8 cellular contexts compared by ENCODE assay signal in genomic region chr1:9181176-9181906, GRCh38. TPM values are rescaled to one million over a fixed set of nuclear protein-coding genes. Genes with fewer than 3 reads are reported as not detected.
DNase-seq lines count a peak whose midpoint lies in the region; ATAC-seq and TF ChIP-seq lines count a peak whose summit lies in the region.

No MANE protein-coding gene starts in this region.

- peak overlapping the region; percentile 96 for H3K4me3 Mint-ChIP-seq in activated naive CD8-positive, alpha-beta T cell treated with anti-CD3 and anti-CD28 coated beads, Interleukin-2, amount 10 ng/mL, durations not matched to agents 7 days and 5 days

- ATAC-seq in HG02870 (IDR thresholded peaks at IDR 0.05; ENCODE audit: unreplicated experiment) (peak; percentile 38), SK-N-SH treated with all-trans-retinoic acid at 6 μM for 48 hours (peak; percentile 81), left cardiac atrium (peak; percentile 71 to 75), HG02759 (IDR thresholded peaks at IDR 0.05; ENCODE audit: unreplicated experiment) (no peak)
- peak; percentile 63 for ATAC-seq in activated naive CD8-positive, alpha-beta T cell treated with anti-CD3 and anti-CD28 coated beads, Interleukin-2, amount 10 ng/mL, durations not matched to agents 7 days and 5 days (ENCODE audit: low read depth)

- intact Hi-C loops in left cardiac atrium (cut with DNase I), result no loop called here
- intact Hi-C loops in prostate gland (cut with DNase I), result loop anchor here (10.0 kb wide), 1 partner anchor 267 kb away; no protein-coding TSS in a partner anchor
- intact Hi-C loops in vagina (cut with DNase I), result no loop called here

- H3K27ac ChIP-seq in prostate gland (peak overlapping the region; percentile 53 to 67), vagina (peak overlapping the region; percentile 74)

- peaks cover 11% of the 10 kb centered on the region for H3K36me3 Mint-ChIP-seq in activated naive CD8-positive, alpha-beta T cell treated with anti-CD3 and anti-CD28 coated beads, Interleukin-2, amount 10 ng/mL, durations not matched to agents 7 days and 5 days

- WGBS in prostate gland, result 22% methylated on average over 19 of the region's 19 CpGs

- POLR2A ChIA-PET in activated naive CD8-positive, alpha-beta T cell treated with anti-CD3 and anti-CD28 coated beads, Interleukin-2, amount 10 ng/mL, durations not matched to agents 7 days and 5 days (lab: Charles Lee), result no interaction called here

- DNase-seq in Daoy (ENCODE audit: low read depth) (peak; percentile 55), left cardiac atrium (peak; percentile 76), prostate gland (ENCODE audit: low spot score) (no peak), vagina (ENCODE audit: extremely low spot score in 2 of 2) (no peak)
- peak; percentile 89 for DNase-seq in activated naive CD8-positive, alpha-beta T cell treated with anti-CD3 and anti-CD28 coated beads, Interleukin-2, amount 10 ng/mL, durations not matched to agents 7 days and 5 days

- peaks cover 12% of the 10 kb centered on the region for H3K27me3 Mint-ChIP-seq in activated naive CD8-positive, alpha-beta T cell treated with anti-CD3 and anti-CD28 coated beads, Interleukin-2, amount 10 ng/mL, durations not matched to agents 7 days and 5 days

- H3K27me3 ChIP-seq in prostate gland (replicated peaks; ENCODE audit: insufficient read depth), result no peaks in the 10 kb centered on the region
- no peaks in the 10 kb centered on the region for H3K27me3 ChIP-seq in vagina

- peak overlapping the region; percentile 85 for H3K27ac Mint-ChIP-seq in activated naive CD8-positive, alpha-beta T cell treated with anti-CD3 and anti-CD28 coated beads, Interleukin-2, amount 10 ng/mL, durations not matched to agents 7 days and 5 days

- H3K4me1 Mint-ChIP-seq in activated naive CD8-positive, alpha-beta T cell treated with anti-CD3 and anti-CD28 coated beads, Interleukin-2, amount 10 ng/mL, durations not matched to agents 7 days and 5 days, result peaks cover 24% of the 10 kb centered on the region

- H3K4me1 ChIP-seq in prostate gland (replicated peaks) (no peaks in the 10 kb centered on the region), vagina (peaks cover 30% of the 10 kb centered on the region)

- TF ChIP-seq CTCF in prostate gland (IDR thresholded peaks at IDR 0.05), result peak; percentile 74 to 85 (median 80)
- peak; percentile 73 to 92 (median 86) for TF ChIP-seq CTCF in vagina (IDR thresholded peaks at IDR 0.05)

- H3K4me3 ChIP-seq in prostate gland, result peak overlapping the region; percentile 48 to 74
- peak overlapping the region; percentile 71 to 72 for H3K4me3 ChIP-seq in vagina

- H3K9me3 ChIP-seq in prostate gland (no peaks in the 10 kb centered on the region), vagina (no peaks in the 10 kb centered on the region)

- H3K9me3 Mint-ChIP-seq in activated naive CD8-positive, alpha-beta T cell treated with anti-CD3 and anti-CD28 coated beads, Interleukin-2, amount 10 ng/mL, durations not matched to agents 7 days and 5 days, result no peaks in the 10 kb centered on the region

- TF ChIP-seq POLR2A in prostate gland (IDR thresholded peaks at IDR 0.05) (no peak), vagina (IDR thresholded peaks at IDR 0.05) (no peak)

- H3K36me3 ChIP-seq in prostate gland, result no peaks in the 10 kb centered on the region
- no peaks in the 10 kb centered on the region for H3K36me3 ChIP-seq in vagina

TF ChIP-seq in SK-N-SH treated with all-trans-retinoic acid at 6 μM for 48 hours, 23 proteins besides CTCF, POLR2A, EP300 and RAD21 (continues in another document):
- no peak for TF ChIP-seq GLIS3 (CRISPR knock-in tag; IDR thresholded peaks at IDR 0.05)
- TF ChIP-seq ZNF70 (CRISPR knock-in tag; IDR thresholded peaks at IDR 0.05), result no peak
- no peak for TF ChIP-seq ZC3H10 (CRISPR knock-in tag; IDR thresholded peaks at IDR 0.05)
- no peak for TF ChIP-seq CSRNP3 (CRISPR knock-in tag; IDR thresholded peaks at IDR 0.05)
- TF ChIP-seq, protein P1, sequence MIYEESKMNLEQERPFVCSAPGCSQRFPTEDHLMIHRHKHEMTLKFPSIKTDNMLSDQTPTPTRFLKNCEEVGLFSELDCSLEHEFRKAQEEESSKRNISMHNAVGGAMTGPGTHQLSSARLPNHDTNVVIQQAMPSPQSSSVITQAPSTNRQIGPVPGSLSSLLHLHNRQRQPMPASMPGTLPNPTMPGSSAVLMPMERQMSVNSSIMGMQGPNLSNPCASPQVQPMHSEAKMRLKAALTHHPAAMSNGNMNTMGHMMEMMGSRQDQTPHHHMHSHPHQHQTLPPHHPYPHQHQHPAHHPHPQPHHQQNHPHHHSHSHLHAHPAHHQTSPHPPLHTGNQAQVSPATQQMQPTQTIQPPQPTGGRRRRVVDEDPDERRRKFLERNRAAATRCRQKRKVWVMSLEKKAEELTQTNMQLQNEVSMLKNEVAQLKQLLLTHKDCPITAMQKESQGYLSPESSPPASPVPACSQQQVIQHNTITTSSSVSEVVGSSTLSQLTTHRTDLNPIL (CRISPR knock-in tag; IDR thresholded peaks at IDR 0.05; ENCODE audit: low read depth), result no peak
- no peak for TF ChIP-seq BACH2 (CRISPR knock-in tag; IDR thresholded peaks at IDR 0.05; ENCODE audit: borderline replicate concordance)
- TF ChIP-seq ZNF565 (CRISPR knock-in tag; conservative IDR thresholded peaks at IDR 0.05; ENCODE audit: low read depth), result no peak
- no peak for TF ChIP-seq ZNF8 (CRISPR knock-in tag; IDR thresholded peaks at IDR 0.05)
- TF ChIP-seq PPARA (CRISPR knock-in tag; IDR thresholded peaks at IDR 0.05; ENCODE audit: borderline replicate concordance), result no peak
- TF ChIP-seq ISL1 (CRISPR knock-in tag; IDR thresholded peaks at IDR 0.05), result no peak
- no peak for TF ChIP-seq TOX (CRISPR knock-in tag; IDR thresholded peaks at IDR 0.05; ENCODE audit: borderline replicate concordance)
- TF ChIP-seq OSR1 (CRISPR knock-in tag; IDR thresholded peaks at IDR 0.05), result no peak
- TF ChIP-seq TCF4 (CRISPR knock-in tag; IDR thresholded peaks at IDR 0.05; ENCODE audit: borderline replicate concordance), result no peak
- TF ChIP-seq TSHZ2 (CRISPR knock-in tag; IDR thresholded peaks at IDR 0.05), result no peak
- TF ChIP-seq, protein P2, sequence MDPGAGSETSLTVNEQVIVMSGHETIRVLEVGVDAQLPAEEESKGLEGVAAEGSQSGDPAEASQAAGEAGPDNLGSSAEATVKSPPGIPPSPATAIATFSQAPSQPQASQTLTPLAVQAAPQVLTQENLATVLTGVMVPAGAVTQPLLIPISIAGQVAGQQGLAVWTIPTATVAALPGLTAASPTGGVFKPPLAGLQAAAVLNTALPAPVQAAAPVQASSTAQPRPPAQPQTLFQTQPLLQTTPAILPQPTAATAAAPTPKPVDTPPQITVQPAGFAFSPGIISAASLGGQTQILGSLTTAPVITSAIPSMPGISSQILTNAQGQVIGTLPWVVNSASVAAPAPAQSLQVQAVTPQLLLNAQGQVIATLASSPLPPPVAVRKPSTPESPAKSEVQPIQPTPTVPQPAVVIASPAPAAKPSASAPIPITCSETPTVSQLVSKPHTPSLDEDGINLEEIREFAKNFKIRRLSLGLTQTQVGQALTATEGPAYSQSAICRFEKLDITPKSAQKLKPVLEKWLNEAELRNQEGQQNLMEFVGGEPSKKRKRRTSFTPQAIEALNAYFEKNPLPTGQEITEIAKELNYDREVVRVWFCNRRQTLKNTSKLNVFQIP (CRISPR knock-in tag; IDR thresholded peaks at IDR 0.05; ENCODE audit: borderline replicate concordance, low read depth), result no peak
- TF ChIP-seq ZFP30 (CRISPR knock-in tag; IDR thresholded peaks at IDR 0.05), result no peak

RNA-seq across cellular contexts. Expression of gene GPR157, which starts 52.4 kb away (rescaled TPM):
- total RNA-seq in Daoy (2014; rRNA removed; shearing (Covaris generic)), result 2.0 and 3.2 TPM in 2 replicates
- 1 to 10 TPM; 3.1 to 3.3 TPM for total RNA-seq in activated naive CD8-positive, alpha-beta T cell treated with anti-CD3 and anti-CD28 coated beads, Interleukin-2, amount 10 ng/mL, durations not matched to agents 7 days and 5 days
- total RNA-seq in left cardiac atrium, result 10 to 100 TPM; 18.8 to 40.6 TPM
- total RNA-seq in prostate gland, result 10 to 100 TPM in 1 of 2 donors, 1 to 10 TPM in 1; 5.6 to 10.7 TPM
- 19.4 TPM for total RNA-seq in vagina

RNA-seq across cellular contexts. Expression of gene H6PD, which starts 53.2 kb away (rescaled TPM):
- 7.1 and 9.9 TPM in 2 replicates for total RNA-seq in Daoy (2014; rRNA removed; shearing (Covaris generic))
- total RNA-seq in activated naive CD8-positive, alpha-beta T cell treated with anti-CD3 and anti-CD28 coated beads, Interleukin-2, amount 10 ng/mL, durations not matched to agents 7 days and 5 days, result 10 to 100 TPM; 15.3 to 15.9 TPM
- total RNA-seq in left cardiac atrium, result 10 to 100 TPM; 33.3 to 40.6 TPM
- total RNA-seq in prostate gland, result 10 to 100 TPM; 52.8 to 88.8 TPM
- total RNA-seq in vagina, result 65.1 TPM

Comparison
In these comparisons a context has a peak if more than half of its experiments do, and no peak if none do; other contexts are left out.
1. DNase-seq: peak in Daoy (single experiment), activated naive CD8-positive, alpha-beta T cell treated with anti-CD3 and anti-CD28 coated beads, Interleukin-2, amount 10 ng/mL, durations not matched to agents 7 days and 5 days (single experiment) and left cardiac atrium (single experiment); none in prostate gland (single experiment) and vagina (0 of 2).